In genomic region chr4:32172086-32172485, GRCh38 we compare ENCODE assay signal across 22 cellular contexts.
"Had no signal": no experiment of that assay in that cellular context is flagged by ENCODE, and none has a peak within 500 bp of the region (broad histone marks: within the 10 kb centered on the region; RNA-seq: fewer than 3 reads in every experiment).

No MANE protein-coding gene starts in this region.

- H3K27ac Mint-ChIP-seq: activated CD4-positive, alpha-beta memory T cell treated with anti-CD3 and anti-CD28 coated beads, Interleukin-2, amount 10 ng/mL, durations not matched to agents 7 days and 5 days; activated CD4-positive, alpha-beta T cell treated with anti-CD3 and anti-CD28 coated beads for 36 hours; activated naive CD8-positive, alpha-beta T cell treated with anti-CD3 and anti-CD28 coated beads, Interleukin-2, amount 10 ng/mL, durations not matched to agents 7 days and 5 days; naive thymus-derived CD8-positive, alpha-beta T cell had no signal

- H3K4me1 Mint-ChIP-seq: activated CD4-positive, alpha-beta memory T cell treated with anti-CD3 and anti-CD28 coated beads, Interleukin-2, amount 10 ng/mL, durations not matched to agents 7 days and 5 days; activated CD4-positive, alpha-beta T cell treated with anti-CD3 and anti-CD28 coated beads for 36 hours; activated naive CD8-positive, alpha-beta T cell treated with anti-CD3 and anti-CD28 coated beads, Interleukin-2, amount 10 ng/mL, durations not matched to agents 7 days and 5 days; naive thymus-derived CD8-positive, alpha-beta T cell had no signal

- ATAC-seq: activated CD4-positive, alpha-beta T cell treated with anti-CD3 and anti-CD28 coated beads for 36 hours; left cardiac atrium; mucosa of descending colon; naive thymus-derived CD8-positive, alpha-beta T cell had no signal

- H3K27me3 ChIP-seq: neutrophil, right atrium auricular region, stomach, uterus had no signal

- H3K36me3 ChIP-seq: neutrophil, right atrium auricular region, stomach, thoracic aorta, uterus, WERI-Rb-1 had no signal

- H3K9me3 ChIP-seq: mucosa of descending colon, neutrophil, right atrium auricular region, stomach, thoracic aorta, uterus had no signal

- H3K4me1 ChIP-seq: right atrium auricular region, stomach, uterus had no signal

- H3K36me3 Mint-ChIP-seq: activated naive CD8-positive, alpha-beta T cell treated with anti-CD3 and anti-CD28 coated beads, Interleukin-2, amount 10 ng/mL, durations not matched to agents 7 days and 5 days; naive thymus-derived CD8-positive, alpha-beta T cell had no signal

- DNase-seq: activated CD4-positive, alpha-beta memory T cell treated with anti-CD3 and anti-CD28 coated beads, Interleukin-2, amount 10 ng/mL, durations not matched to agents 7 days and 5 days; activated CD4-positive, alpha-beta T cell treated with anti-CD3 and anti-CD28 coated beads for 36 hours; activated gamma-delta T cell treated with Interleukin-2 at 50 U/mL for 16 hours; activated naive CD8-positive, alpha-beta T cell treated with anti-CD3 and anti-CD28 coated beads, Interleukin-2, amount 10 ng/mL, durations not matched to agents 7 days and 5 days; activated T-cell treated with anti-CD3 and anti-CD28 coated beads, Interleukin-2, amount 50 U/mL, for 48 hours; aorta; caudate nucleus; effector CD4-positive, alpha-beta T cell; glutamatergic neuron; left cardiac atrium; mucosa of descending colon; naive thymus-derived CD8-positive, alpha-beta T cell; small intestine; stomach; T1000; uterus; WERI-Rb-1 had no signal

- H3K27me3 Mint-ChIP-seq: activated CD4-positive, alpha-beta memory T cell treated with anti-CD3 and anti-CD28 coated beads, Interleukin-2, amount 10 ng/mL, durations not matched to agents 7 days and 5 days; activated CD4-positive, alpha-beta T cell treated with anti-CD3 and anti-CD28 coated beads for 36 hours; activated naive CD8-positive, alpha-beta T cell treated with anti-CD3 and anti-CD28 coated beads, Interleukin-2, amount 10 ng/mL, durations not matched to agents 7 days and 5 days; naive thymus-derived CD8-positive, alpha-beta T cell had no signal

- H3K27ac ChIP-seq: coronary artery, neutrophil, right atrium auricular region, stomach, thoracic aorta, uterus, WERI-Rb-1 had no signal

- H3K4me3 ChIP-seq: coronary artery, lung, mucosa of descending colon, right atrium auricular region, stomach, thoracic aorta, uterus had no signal

- H3K4me3 Mint-ChIP-seq: activated CD4-positive, alpha-beta memory T cell treated with anti-CD3 and anti-CD28 coated beads, Interleukin-2, amount 10 ng/mL, durations not matched to agents 7 days and 5 days; activated CD4-positive, alpha-beta T cell treated with anti-CD3 and anti-CD28 coated beads for 36 hours; activated naive CD8-positive, alpha-beta T cell treated with anti-CD3 and anti-CD28 coated beads, Interleukin-2, amount 10 ng/mL, durations not matched to agents 7 days and 5 days; naive thymus-derived CD8-positive, alpha-beta T cell had no signal
